Comparison of ENCODE assay signal across 8 cellular contexts in the genomic region with DNA sequence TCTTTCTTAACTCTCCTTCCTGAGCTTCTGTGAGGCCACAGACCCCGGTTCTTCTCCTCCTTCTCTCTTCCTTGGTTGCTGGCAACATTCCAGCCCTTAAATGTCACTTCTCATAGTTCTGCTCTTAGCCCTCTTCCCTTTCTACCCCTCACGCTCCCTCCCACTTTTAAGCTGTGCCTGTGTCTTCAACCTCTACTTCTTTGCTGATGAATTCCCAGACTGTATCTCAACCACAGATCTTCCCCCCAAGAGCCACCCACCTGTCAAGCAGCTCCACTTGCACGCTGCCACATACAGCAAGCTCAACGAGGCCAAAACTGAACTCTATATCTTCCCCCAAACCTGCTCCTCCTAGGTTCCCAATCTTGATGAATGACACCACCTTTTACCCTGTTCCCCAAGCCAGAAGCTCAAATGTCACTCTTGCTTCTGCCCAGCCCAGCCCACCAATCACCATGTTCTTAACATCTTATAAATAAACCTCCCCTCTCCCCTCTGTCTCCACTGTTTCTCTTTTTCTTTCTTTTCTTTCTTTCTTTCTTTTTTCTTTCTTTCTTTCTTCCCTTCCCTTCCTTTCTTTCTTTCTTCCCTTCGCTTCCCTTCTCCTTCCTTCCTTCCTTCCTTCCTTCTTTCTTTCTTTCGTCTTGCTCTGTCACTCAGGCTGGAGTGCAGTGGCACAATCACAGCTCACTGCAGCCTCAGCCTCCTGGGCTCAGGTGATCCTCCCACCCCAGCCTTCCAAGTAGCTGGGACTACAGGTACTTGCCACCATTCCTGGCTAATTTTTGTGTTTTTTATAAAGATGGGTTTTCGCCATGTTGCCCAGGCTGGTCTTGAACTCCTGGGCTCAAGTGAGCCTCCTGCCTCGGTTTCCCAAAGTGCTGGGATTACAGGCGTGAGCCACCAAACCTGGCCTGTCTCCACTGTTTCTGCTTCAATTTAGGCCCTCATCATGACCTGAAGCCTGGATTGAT. TPM values are rescaled to one million over a fixed set of nuclear protein-coding genes. Genes with fewer than 3 reads are reported as not detected.
DNase-seq lines count a peak whose midpoint lies in the region; ATAC-seq lines count a peak whose summit lies in the region.

No MANE protein-coding gene starts in this region.

- peak overlapping the region; percentile 25 to 74 (median 62) for H3K4me3 Mint-ChIP-seq in naive thymus-derived CD4-positive, alpha-beta T cell

- no peaks in the 10 kb centered on the region for H3K27me3 ChIP-seq in BLaER1
- no peaks in the 10 kb centered on the region for H3K27me3 ChIP-seq in naive thymus-derived CD4-positive, alpha-beta T cell (ENCODE audit: control insufficient read depth in 2 of 2, insufficient read depth in 2 of 2, low read length in 2 of 2)

- peak overlapping the region; percentile 65 to 92 (median 87) for H3K27ac Mint-ChIP-seq in naive thymus-derived CD4-positive, alpha-beta T cell

- peaks cover 44 to 76% (median 73%) of the 10 kb centered on the region in 7 donors for H3K4me1 Mint-ChIP-seq in naive thymus-derived CD4-positive, alpha-beta T cell

- CTCF ChIA-PET in naive thymus-derived CD4-positive, alpha-beta T cell (lab: Charles Lee), result interaction anchor here (0.5 to 3.8 kb wide), 6 partner anchors 14 to 230 kb away, joined by 3 to 35 read pairs (median 3); partner anchors contain the start of gene PTP4A2

- ATAC-seq in HG03342 (IDR thresholded peaks at IDR 0.05; ENCODE audit: unreplicated experiment), result peak; percentile 40
- peak; percentile 39 for ATAC-seq in naive thymus-derived CD4-positive, alpha-beta T cell
- ATAC-seq in GM19463 (IDR thresholded peaks at IDR 0.05; ENCODE audit: unreplicated experiment), result no peak
- no peak for ATAC-seq in GM18907 (IDR thresholded peaks at IDR 0.05; ENCODE audit: unreplicated experiment)

- H3K4me2 ChIP-seq in BLaER1, result peak overlapping the region; percentile 61

- intact Hi-C loops in naive thymus-derived CD4-positive, alpha-beta T cell (cut with micrococcal nuclease), result loop anchor here in 1 of 2 donors (2.0 kb wide), 1 partner anchor 141 kb away; the partner anchor contains the start of gene SPOCD1

- no peaks in the 10 kb centered on the region for H4K20me1 ChIP-seq in BLaER1

- no peaks in the 10 kb centered on the region for H3K36me3 ChIP-seq in BLaER1
- H3K36me3 ChIP-seq in naive thymus-derived CD4-positive, alpha-beta T cell (ENCODE audit: control insufficient read depth in 2 of 3, insufficient read depth in 3 of 3, low read length in 3 of 3), result no peaks in the 10 kb centered on the region

- H3K27me3 Mint-ChIP-seq in naive thymus-derived CD4-positive, alpha-beta T cell, result no peaks in the 10 kb centered on the region

- no peaks in the 10 kb centered on the region for H3K9me3 ChIP-seq in BLaER1
- no peaks in the 10 kb centered on the region for H3K9me3 ChIP-seq in naive thymus-derived CD4-positive, alpha-beta T cell (ENCODE audit: control insufficient read depth in 2 of 3, low read length in 3 of 3)

- peaks cover 0 to 2% (median 0%) of the 10 kb centered on the region in 5 donors for H3K36me3 Mint-ChIP-seq in naive thymus-derived CD4-positive, alpha-beta T cell

- peak overlapping the region; percentile 59; the same call in 1 of the 2 replicates for H3K9ac ChIP-seq in BLaER1

- H3K4me1 ChIP-seq in BLaER1, result peaks cover 57% of the 10 kb centered on the region
- peaks cover 21 to 39% of the 10 kb centered on the region in 2 donors for H3K4me1 ChIP-seq in naive thymus-derived CD4-positive, alpha-beta T cell (ENCODE audit: control insufficient read depth in 2 of 2, insufficient read depth in 2 of 2, low read length in 2 of 2)

- H3K9me3 Mint-ChIP-seq in naive thymus-derived CD4-positive, alpha-beta T cell, result peaks cover 0 to 1% (median 0%) of the 10 kb centered on the region in 11 donors

- H3K4me3 ChIP-seq in BLaER1, result no peak overlapping the region
- peak overlapping the region; percentile 5 for H3K4me3 ChIP-seq in naive thymus-derived CD4-positive, alpha-beta T cell (ENCODE audit: low read length)

- POLR2A ChIA-PET in naive thymus-derived CD4-positive, alpha-beta T cell (lab: Charles Lee), result interaction anchor here (0.7 to 13.9 kb wide), 10 partner anchors 11 to 293 kb away, joined by 3 to 248 read pairs (median 4); partner anchors contain the start of genes LCK and PTP4A2

- peak overlapping the region; percentile 46; the same call in 1 of the 2 replicates for H3K27ac ChIP-seq in BLaER1
- peak overlapping the region; percentile 43 for H3K27ac ChIP-seq in naive thymus-derived CD4-positive, alpha-beta T cell (ENCODE audit: low read depth, low read length)

- peak; percentile 75 for DNase-seq in activated CD8-positive, alpha-beta memory T cell treated with anti-CD3 and anti-CD28 coated beads for 24 hours
- peak in 2 of 9 donors; percentile 20 to 61 for DNase-seq in naive thymus-derived CD4-positive, alpha-beta T cell
- DNase-seq in ureter (ENCODE audit: low spot score) (no peak), RKO (ENCODE audit: low spot score) (no peak)

RNA-seq across cellular contexts. Expression of gene PTP4A2, which starts 19.8 kb away (rescaled TPM):
- total RNA-seq in naive thymus-derived CD4-positive, alpha-beta T cell, result 100 to 1,000 TPM; 196 to 449 (median 271) TPM
- 100 to 1,000 TPM; 276 to 398 TPM for polyA plus RNA-seq in naive thymus-derived CD4-positive, alpha-beta T cell
- total RNA-seq in ureter, result 416 TPM

RNA-seq across cellular contexts. Expression of gene KHDRBS1, which starts 55.7 kb away (rescaled TPM):
- 100 to 1,000 TPM in 3 of 5 experiments, 10 to 100 TPM in 2; 89.2 to 162 (median 125) TPM for total RNA-seq in naive thymus-derived CD4-positive, alpha-beta T cell
- polyA plus RNA-seq in naive thymus-derived CD4-positive, alpha-beta T cell, result 100 to 1,000 TPM; 108 to 116 TPM
- 139 TPM for total RNA-seq in ureter

Comparison
In these comparisons a context has a peak if more than half of its experiments do, and no peak if none do; other contexts are left out.
1. ATAC-seq: peak in HG03342 (single experiment) and naive thymus-derived CD4-positive, alpha-beta T cell (single experiment); none in GM19463 (single experiment) and GM18907 (single experiment).